Comparison of ENCODE assay signal across 33 cellular contexts in the genomic region with DNA sequence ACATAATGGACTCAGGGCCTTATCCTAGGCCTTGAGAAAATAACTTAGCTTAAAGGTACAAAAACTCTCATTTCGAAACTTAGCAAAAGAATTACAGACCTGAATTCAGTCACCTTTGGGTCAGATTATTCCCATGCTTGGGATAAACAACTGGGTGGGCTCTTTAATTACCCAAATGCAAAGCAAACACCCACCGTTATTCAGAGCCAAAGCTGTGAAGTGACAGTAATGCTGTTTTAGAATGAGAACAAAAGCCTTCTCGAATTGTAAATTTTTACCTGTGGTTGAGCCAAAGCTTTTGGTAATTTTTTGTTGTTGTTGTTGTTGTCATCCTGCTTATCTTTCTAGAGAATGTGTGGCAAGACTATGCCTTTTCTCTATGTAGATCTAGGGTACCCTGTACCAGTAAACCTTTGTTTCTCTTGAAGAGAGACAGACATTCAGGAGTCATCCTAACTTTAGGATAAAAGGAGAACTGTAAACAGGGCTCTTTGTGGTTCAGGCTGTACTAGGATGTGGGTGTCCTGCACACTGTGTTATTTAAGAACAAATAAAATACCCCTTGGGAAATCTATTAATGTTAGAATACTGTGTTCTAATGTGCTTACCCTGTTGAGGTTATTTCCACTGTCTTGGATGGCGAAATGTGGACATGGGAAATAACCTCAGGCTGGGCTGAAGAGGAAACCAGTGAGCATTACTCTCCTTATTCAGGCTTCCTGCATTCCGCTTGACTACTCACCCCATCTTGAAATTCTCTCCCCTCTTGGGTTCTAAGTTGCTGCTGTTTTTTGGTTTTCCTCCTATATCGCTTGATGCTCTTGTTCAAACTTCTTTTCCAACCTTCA.
A peak's percentile ranks its signal among the peaks of the same experiment; 100 is the strongest.
DNase-seq lines count a peak whose midpoint lies in the region; ATAC-seq, FAIRE-seq and TF ChIP-seq lines count a peak whose summit lies in the region.
"Had no signal": no experiment of that assay in that cellular context is flagged by ENCODE, and none has a peak within 500 bp of the region (broad histone marks: within the 10 kb centered on the region; RNA-seq: fewer than 3 reads in every experiment).

No MANE protein-coding gene starts in this region.

- no peaks in the 10 kb centered on the region for H3K79me1 ChIP-seq in H1 (ENCODE audit: low read depth, low read length)

- H3K4me3 ChIP-seq in H1 (ENCODE audit: extremely low read depth in 1 of 4, insufficient read depth in 2 of 4, low read depth in 3 of 4, low read length in 4 of 4), result no peak overlapping the region
- H3K4me3 ChIP-seq in neural progenitor cell, result no peak overlapping the region
- no peak overlapping the region for H3K4me3 ChIP-seq in A673 (ENCODE audit: low read depth, low read length, poor library complexity, severe bottlenecking)
- H3K4me3 ChIP-seq in gastrocnemius medialis, result no peak overlapping the region
- H3K4me3 ChIP-seq: thyroid gland, vagina had no signal

- no peak overlapping the region for H3K9ac ChIP-seq in H1 (replicated peaks in 1 of 4; ENCODE audit: extremely low read depth in 1 of 4, low read depth in 3 of 4, low read length in 3 of 4)
- no peak overlapping the region for H3K9ac ChIP-seq in neural progenitor cell

- H3K4me2 ChIP-seq in H1 (ENCODE audit: insufficient read depth in 1 of 2, low read depth in 2 of 2, low read length in 2 of 2) (peak overlapping the region in 1 of 2 experiments; percentile 2; a peak in 2 of 4 replicates), neural progenitor cell (peak overlapping the region; percentile 36)

- TF ChIP-seq CTCF in H1 (IDR thresholded peaks at IDR 0.05; ENCODE audit: control extremely low read depth in 1 of 3, insufficient read depth in 1 of 3, low read depth in 1 of 3, low read length in 3 of 3) (no peak), neural progenitor cell (IDR thresholded peaks at IDR 0.05) (no peak), A673 (conservative IDR thresholded peaks at IDR 0.05; ENCODE audit: low read depth, low read length) (no peak), gastrocnemius medialis (IDR thresholded peaks at IDR 0.05 in 4 of 5, conservative IDR thresholded peaks at IDR 0.05 in 1 of 5) (no peak)

- FAIRE-seq in H1 (lab: Jason Lieb, UNC), result peak; percentile 39
- FAIRE-seq: HTR-8/SVneo had no signal

- H3K23me2 ChIP-seq in H1 (ENCODE audit: low read depth, low read length), result no peaks in the 10 kb centered on the region

- no peak overlapping the region for H4K8ac ChIP-seq in H1 (ENCODE audit: extremely low read depth, insufficient read depth, low read length)

- no peak overlapping the region for H3K56ac ChIP-seq in H1 (replicated peaks; ENCODE audit: insufficient read length, low read depth, low read length)

- no peak overlapping the region for H3K4me3 Mint-ChIP-seq in neural progenitor cell
- H3K4me3 Mint-ChIP-seq: activated CD8-positive, alpha-beta memory T cell treated with anti-CD3 and anti-CD28 coated beads, Interleukin-2, amount 10 ng/mL, durations not matched to agents 7 days and 5 days; effector memory CD8-positive, alpha-beta T cell had no signal

- H3K4me1 Mint-ChIP-seq in neural progenitor cell, result peaks cover 19% of the 10 kb centered on the region

- no peak overlapping the region for H2AK5ac ChIP-seq in H1 (ENCODE audit: low read depth, low read length)

- no peak overlapping the region for H2BK20ac ChIP-seq in H1 (ENCODE audit: low read length)

- TF ChIP-seq POLR2A in H1 (IDR thresholded peaks at IDR 0.05; ENCODE audit: control extremely low read depth in 1 of 2, low read depth in 2 of 2, low read length in 2 of 2), result no peak
- no peak for TF ChIP-seq POLR2A in gastrocnemius medialis (IDR thresholded peaks at IDR 0.05)

- H3F3A ChIP-seq in neural progenitor cell (ENCODE audit: low read depth), result peaks cover 25% of the 10 kb centered on the region

- no peak overlapping the region for H3K18ac ChIP-seq in H1 (ENCODE audit: extremely low read depth, low read length)

- H2BK12ac ChIP-seq in H1 (ENCODE audit: low read depth, low read length), result no peak overlapping the region

- no peaks in the 10 kb centered on the region for H3K9me3 ChIP-seq in H1 (ENCODE audit: insufficient read depth in 2 of 2, low read depth in 1 of 2, low read length in 1 of 2)
- no peaks in the 10 kb centered on the region for H3K9me3 ChIP-seq in neural progenitor cell (ENCODE audit: low read depth)
- no peaks in the 10 kb centered on the region for H3K9me3 ChIP-seq in A673 (ENCODE audit: low read depth, low read length, poor library complexity, severe bottlenecking)
- no peaks in the 10 kb centered on the region for H3K9me3 ChIP-seq in gastrocnemius medialis
- H3K9me3 ChIP-seq: Caco-2, thyroid gland, vagina had no signal

- no peak overlapping the region for H3K23ac ChIP-seq in H1 (ENCODE audit: insufficient read length)

- no peak overlapping the region for H3K4ac ChIP-seq in H1 (replicated peaks; ENCODE audit: insufficient read length, low read depth, low read length)

- H3K27ac Mint-ChIP-seq in neural progenitor cell, result no peak overlapping the region
- H3K27ac Mint-ChIP-seq: activated CD8-positive, alpha-beta memory T cell treated with anti-CD3 and anti-CD28 coated beads, Interleukin-2, amount 10 ng/mL, durations not matched to agents 7 days and 5 days; effector memory CD8-positive, alpha-beta T cell; progenitor cell of endocrine pancreas had no signal

- CTCF ChIA-PET in H1 (lab: Charles Lee; ENCODE audit: partially characterized antibody), result no interaction called here
- CTCF ChIA-PET in A673 (lab: Charles Lee), result no interaction called here

- no peak for TF ChIP-seq RAD21 in H1 (IDR thresholded peaks at IDR 0.05 in 1 of 2, conservative IDR thresholded peaks at IDR 0.05 in 1 of 2; ENCODE audit: low read depth in 2 of 2, low read length in 2 of 2)

- no peak overlapping the region for H2BK5ac ChIP-seq in H1 (ENCODE audit: low read depth, low read length)

- H2BK15ac ChIP-seq in H1 (ENCODE audit: low read length), result no peak overlapping the region

- peak overlapping the region; percentile 47 for H2BK120ac ChIP-seq in H1 (replicated peaks; ENCODE audit: low read depth, low read length)

- no peak overlapping the region for H4K5ac ChIP-seq in H1 (ENCODE audit: insufficient read length, low read depth, low read length)

- H3K36me3 ChIP-seq in H1 (ENCODE audit: control insufficient read depth in 2 of 4, insufficient read depth in 4 of 4, low read length in 3 of 4), result no peaks in the 10 kb centered on the region
- no peaks in the 10 kb centered on the region for H3K36me3 ChIP-seq in neural progenitor cell
- no peaks in the 10 kb centered on the region for H3K36me3 ChIP-seq in A673 (ENCODE audit: insufficient read depth, low read length, poor library complexity, severe bottlenecking)
- H3K36me3 ChIP-seq in gastrocnemius medialis, result no peaks in the 10 kb centered on the region
- H3K36me3 ChIP-seq: thyroid gland, vagina had no signal

- DNase-seq in CD1c-positive myeloid dendritic cell (ENCODE audit: extremely low spot score), result peak; percentile 27
- peak; percentile 30 for DNase-seq in KBM-7
- no peak for DNase-seq in H1 (ENCODE audit: low read depth in 1 of 2, low spot score in 2 of 2)
- DNase-seq in neural progenitor cell (ENCODE audit: low spot score), result peak; percentile 21
- DNase-seq in A673 (ENCODE audit: low spot score), result no peak
- DNase-seq in gastrocnemius medialis, result no peak
- DNase-seq: ACHN; activated CD4-positive, alpha-beta T cell treated with anti-CD3 and anti-CD28 coated beads, Interleukin-2, amount 50 U/mL, for 4 hours; activated CD8-positive, alpha-beta memory T cell treated with anti-CD3 and anti-CD28 coated beads, Interleukin-2, amount 10 ng/mL, durations not matched to agents 7 days and 5 days; activated T-cell treated with anti-CD3 and anti-CD28 coated beads, Interleukin-2, amount 50 U/mL, for 48 hours; C1 segment of cervical spinal cord; Caco-2; caudate nucleus; cortex of kidney; effector memory CD8-positive, alpha-beta T cell; GDM1; KG1; midbrain; MM.1S; naive thymus-derived CD8-positive, alpha-beta T cell; NCI-H1436 treated with DMSO at 0.1 percent for 48 hours; NCI-H446; NCI-H82; nucleus accumbens; stimulated activated CD4-positive, alpha-beta T cell treated with anti-CD3 and anti-CD28 coated beads, Interleukin-12 subunit alpha, Interleukin-12 subunit beta, amount 100 ng/mL, for 4 hours; stimulated activated CD4-positive, alpha-beta T cell treated with anti-CD3 and anti-CD28 coated beads, Interleukin-4, amount 100 ng/mL, for 1 hour; thyroid gland had no signal

- H3K27me3 ChIP-seq in H1 (replicated peaks in 1 of 4; ENCODE audit: control insufficient read depth in 3 of 4, extremely low read depth in 1 of 4, insufficient read depth in 3 of 4, low read length in 3 of 4), result peaks cover 0 to 2% (median 0%) of the 10 kb centered on the region in 4 experiments; a peak in 1 of 7 replicates
- H3K27me3 ChIP-seq in neural progenitor cell, result no peaks in the 10 kb centered on the region
- H3K27me3 ChIP-seq in A673 (replicated peaks; ENCODE audit: insufficient read depth, low read depth, low read length, poor library complexity), result no peaks in the 10 kb centered on the region
- no peaks in the 10 kb centered on the region for H3K27me3 ChIP-seq in gastrocnemius medialis
- H3K27me3 ChIP-seq: thyroid gland, vagina had no signal

- no peak for TF ChIP-seq EP300 in H1 (IDR thresholded peaks at IDR 0.05; ENCODE audit: borderline replicate concordance in 1 of 2, low read depth in 2 of 2, low read length in 2 of 2)

- H3K27ac ChIP-seq in H1 (ENCODE audit: low read depth, low read length), result no peak overlapping the region
- H3K27ac ChIP-seq in neural progenitor cell, result no peak overlapping the region
- no peak overlapping the region for H3K27ac ChIP-seq in A673 (ENCODE audit: low read depth, low read length, poor library complexity, severe bottlenecking)
- no peak overlapping the region for H3K27ac ChIP-seq in gastrocnemius medialis
- H3K27ac ChIP-seq: thyroid gland, vagina had no signal

- peak overlapping the region; percentile 5 for H4K91ac ChIP-seq in H1 (replicated peaks; ENCODE audit: insufficient read length, low read length)

- H4K20me1 ChIP-seq in H1 (replicated peaks in 1 of 2; ENCODE audit: control insufficient read depth in 1 of 2, insufficient read depth in 2 of 2, low read length in 2 of 2), result no peaks in the 10 kb centered on the region
- H4K20me1 ChIP-seq in neural progenitor cell (ENCODE audit: low read depth), result no peaks in the 10 kb centered on the region

- H2AFZ ChIP-seq in H1 (ENCODE audit: low read length) (no peak overlapping the region), neural progenitor cell (replicated peaks) (no peak overlapping the region)

- intact Hi-C loops in A673 (cut with micrococcal nuclease; ENCODE audit: unreplicated experiment), result no loop called here
- intact Hi-C loops in gastrocnemius medialis (cut with DNase I; ENCODE audit: low total_unique reads), result no loop called here

- in situ Hi-C loops in KBM-7 (cut with MboI; ENCODE audit: low pct_unique_long_range_greater_than_20kb, low sequenced_read_pairs) (no loop called here), gastrocnemius medialis (cut with MboI; ENCODE audit: low sequenced_read_pairs in 4 of 4) (no loop called here)

- ATAC-seq in GM18502 (IDR thresholded peaks at IDR 0.05; ENCODE audit: poor library complexity, unreplicated experiment), result no peak
- no peak for ATAC-seq in HG02973 (IDR thresholded peaks at IDR 0.05; ENCODE audit: unreplicated experiment)
- ATAC-seq in gastrocnemius medialis, result no peak
- ATAC-seq: activated CD8-positive, alpha-beta memory T cell treated with anti-CD3 and anti-CD28 coated beads, Interleukin-2, amount 10 ng/mL, durations not matched to agents 7 days and 5 days; effector memory CD8-positive, alpha-beta T cell; naive thymus-derived CD8-positive, alpha-beta T cell; sciatic nerve had no signal

- H3K36me3 Mint-ChIP-seq in neural progenitor cell, result no peaks in the 10 kb centered on the region
- H3K36me3 Mint-ChIP-seq: naive thymus-derived CD8-positive, alpha-beta T cell had no signal

- H3K4me1 ChIP-seq in H1 (replicated peaks in 1 of 4; ENCODE audit: control insufficient read depth in 3 of 4, insufficient read depth in 4 of 4, low read length in 3 of 4) (peaks cover 0 to 12% (median 4%) of the 10 kb centered on the region in 4 experiments; a peak in 4 of 7 replicates), neural progenitor cell (peaks cover 46% of the 10 kb centered on the region), A673 (ENCODE audit: insufficient read depth, low read length, poor library complexity, severe bottlenecking) (peaks cover 6% of the 10 kb centered on the region), gastrocnemius medialis (no peaks in the 10 kb centered on the region)
- H3K4me1 ChIP-seq: Caco-2, thyroid gland, vagina had no signal

- no peaks in the 10 kb centered on the region for H3K27me3 Mint-ChIP-seq in neural progenitor cell (ENCODE audit: insufficient read depth, low read depth)
- H3K27me3 Mint-ChIP-seq: naive thymus-derived CD8-positive, alpha-beta T cell; progenitor cell of endocrine pancreas had no signal

- H3K79me2 ChIP-seq in H1 (ENCODE audit: control insufficient read depth in 1 of 2, insufficient read depth in 2 of 2, low read length in 2 of 2) (no peaks in the 10 kb centered on the region), neural progenitor cell (ENCODE audit: low read depth) (no peaks in the 10 kb centered on the region)

- BruUV-seq in A673 (replicated peaks; lab: Mats Ljungman, UMichigan), result no TSS peak

- peaks cover 4% of the 10 kb centered on the region for H3K9me3 Mint-ChIP-seq in neural progenitor cell
- H3K9me3 Mint-ChIP-seq: effector memory CD8-positive, alpha-beta T cell; naive thymus-derived CD8-positive, alpha-beta T cell had no signal

- POLR2A ChIA-PET in H1 (lab: Charles Lee; ENCODE audit: partially characterized antibody), result no interaction called here
- POLR2A ChIA-PET in A673 (lab: Charles Lee; ENCODE audit: low non-redundant PET), result no interaction called here

- H3K14ac ChIP-seq in H1 (ENCODE audit: insufficient read length), result no peak overlapping the region

- WGBS in H1 (ENCODE audit: extremely low coverage in 1 of 2, insufficient coverage in 1 of 2, insufficient read length in 1 of 2, insufficient replicate concordance in 2 of 2, low coverage in 1 of 2, low lambda C conversion rate in 2 of 2, missing lambda C conversion rate in 1 of 2), 2 experiments, result 54% methylated on average over 6 of the region's 6 CpGs; no CpG with 5 or more reads in 1 of the 2 experiments

Comparison
In these comparisons a context has a peak if more than half of its experiments do, and no peak if none do; other contexts are left out.
1. DNase-seq: peak in CD1c-positive myeloid dendritic cell (single experiment), KBM-7 (single experiment) and neural progenitor cell (single experiment); none in H1 (0 of 2), A673 (single experiment) and gastrocnemius medialis (0 of 2).